ENCODE assay signal across 13 cellular contexts in genomic region chr20:51345601-51346101, GRCh38.
DNase-seq lines count a peak whose midpoint lies in the region; ATAC-seq, FAIRE-seq and TF ChIP-seq lines count a peak whose summit lies in the region.
"Had no signal": no experiment of that assay in that cellular context is flagged by ENCODE, and none has a peak within 500 bp of the region (broad histone marks: within the 10 kb centered on the region; RNA-seq: fewer than 3 reads in every experiment).

No MANE protein-coding gene starts in this region.

- DNase-seq in COLO829 (ENCODE audit: low spot score), result peak; percentile 66
- DNase-seq in NOMO-1 (lab: John Stamatoyannopoulos, UW; ENCODE audit: unreplicated experiment in 2 of 2), result peak; percentile 4 to 44
- peak; percentile 72 for DNase-seq in bronchial epithelial cell (ENCODE audit: low read depth)
- peak; percentile 42 for DNase-seq in myocyte (ENCODE audit: low read depth)
- no peak for DNase-seq in activated CD4-positive, alpha-beta memory T cell treated with anti-CD3 and anti-CD28 coated beads, Interleukin-2, amount 10 ng/mL, durations not matched to agents 7 days and 5 days
- DNase-seq in esophagus squamous epithelium (lab: John Stamatoyannopoulos, UW), result no peak
- no peak for DNase-seq in activated effector memory CD4-positive, alpha-beta T cell treated with anti-CD3 and anti-CD28 coated beads, Interleukin-2, amount 50 U/mL, for 16 hours
- DNase-seq: activated T-cell treated with anti-CD3 and anti-CD28 coated beads, Interleukin-2, amount 50 U/mL, for 72 hours; CD4-positive, CD25-positive, alpha-beta regulatory T cell; cortex of kidney; naive thymus-derived CD4-positive, alpha-beta T cell; stimulated activated naive CD4-positive, alpha-beta T cell had no signal

- no peaks in the 10 kb centered on the region for H3K9me3 ChIP-seq in esophagus squamous epithelium

- no peaks in the 10 kb centered on the region for H3K36me3 Mint-ChIP-seq in activated CD4-positive, alpha-beta memory T cell treated with anti-CD3 and anti-CD28 coated beads, Interleukin-2, amount 10 ng/mL, durations not matched to agents 7 days and 5 days (ENCODE audit: low read depth)

- WGBS in esophagus squamous epithelium, 2 donors, result 24 to 33% methylated on average over 4 to 7 of the region's 8 CpGs

- peaks cover 0 to 14% (median 6%) of the 10 kb centered on the region in 3 donors for H3K4me1 ChIP-seq in esophagus squamous epithelium

- CTCF ChIA-PET in activated CD4-positive, alpha-beta memory T cell treated with anti-CD3 and anti-CD28 coated beads, Interleukin-2, amount 10 ng/mL, durations not matched to agents 7 days and 5 days (lab: Charles Lee), result no interaction called here

- no peak for TF ChIP-seq POLR2A in esophagus squamous epithelium (IDR thresholded peaks at IDR 0.05)

- peaks cover 5% of the 10 kb centered on the region for H3K9me3 Mint-ChIP-seq in activated CD4-positive, alpha-beta memory T cell treated with anti-CD3 and anti-CD28 coated beads, Interleukin-2, amount 10 ng/mL, durations not matched to agents 7 days and 5 days

- H3K36me3 ChIP-seq in bronchial epithelial cell (ENCODE audit: control insufficient read depth, insufficient read depth, low read length) (no peaks in the 10 kb centered on the region), esophagus squamous epithelium (no peaks in the 10 kb centered on the region)

- H3K4me3 ChIP-seq in bronchial epithelial cell (ENCODE audit: low read depth, low read length), result no peak overlapping the region
- H3K4me3 ChIP-seq in esophagus squamous epithelium, result no peak overlapping the region

- no peak for ATAC-seq in GM18861 (IDR thresholded peaks at IDR 0.05; ENCODE audit: unreplicated experiment)
- ATAC-seq: activated T-cell treated with anti-CD3 and anti-CD28 coated beads, Interleukin-2, amount 50 U/mL, for 72 hours; naive thymus-derived CD4-positive, alpha-beta T cell had no signal

- FAIRE-seq in bronchial epithelial cell (lab: Jason Lieb, UNC), result no peak

- no peaks in the 10 kb centered on the region for H3K4me1 Mint-ChIP-seq in activated CD4-positive, alpha-beta memory T cell treated with anti-CD3 and anti-CD28 coated beads, Interleukin-2, amount 10 ng/mL, durations not matched to agents 7 days and 5 days
- H3K4me1 Mint-ChIP-seq: CD4-positive, CD25-positive, alpha-beta regulatory T cell; naive thymus-derived CD4-positive, alpha-beta T cell had no signal

- H3K4me3 Mint-ChIP-seq in activated CD4-positive, alpha-beta memory T cell treated with anti-CD3 and anti-CD28 coated beads, Interleukin-2, amount 10 ng/mL, durations not matched to agents 7 days and 5 days, result no peak overlapping the region
- H3K4me3 Mint-ChIP-seq: activated T-cell treated with anti-CD3 and anti-CD28 coated beads, Interleukin-2, amount 50 U/mL, for 72 hours; CD4-positive, CD25-positive, alpha-beta regulatory T cell; naive thymus-derived CD4-positive, alpha-beta T cell had no signal

- peaks cover 3% of the 10 kb centered on the region for H3K27me3 Mint-ChIP-seq in activated CD4-positive, alpha-beta memory T cell treated with anti-CD3 and anti-CD28 coated beads, Interleukin-2, amount 10 ng/mL, durations not matched to agents 7 days and 5 days

- H3K27ac Mint-ChIP-seq in activated CD4-positive, alpha-beta memory T cell treated with anti-CD3 and anti-CD28 coated beads, Interleukin-2, amount 10 ng/mL, durations not matched to agents 7 days and 5 days, result no peak overlapping the region
- H3K27ac Mint-ChIP-seq: activated T-cell treated with anti-CD3 and anti-CD28 coated beads, Interleukin-2, amount 50 U/mL, for 72 hours; CD4-positive, CD25-positive, alpha-beta regulatory T cell; naive thymus-derived CD4-positive, alpha-beta T cell had no signal

- H3K27me3 ChIP-seq in bronchial epithelial cell (ENCODE audit: control insufficient read depth, insufficient read depth, low read length) (no peaks in the 10 kb centered on the region), esophagus squamous epithelium (no peaks in the 10 kb centered on the region)

- TF ChIP-seq CTCF in bronchial epithelial cell (IDR thresholded peaks at IDR 0.05; ENCODE audit: insufficient read depth, low read length, severe bottlenecking) (no peak), esophagus squamous epithelium (IDR thresholded peaks at IDR 0.05) (no peak)

- peak overlapping the region in 1 of 4 donors; percentile 21 for H3K27ac ChIP-seq in esophagus squamous epithelium

- intact Hi-C loops in esophagus squamous epithelium (cut with DNase I), result no loop called here

- POLR2A ChIA-PET in activated CD4-positive, alpha-beta memory T cell treated with anti-CD3 and anti-CD28 coated beads, Interleukin-2, amount 10 ng/mL, durations not matched to agents 7 days and 5 days (lab: Charles Lee), result no interaction called here

Comparison
In these comparisons a context has a peak if more than half of its experiments do, and no peak if none do; other contexts are left out.
1. DNase-seq: peak in COLO829 (single experiment), NOMO-1 (2 of 2), bronchial epithelial cell (single experiment) and myocyte (single experiment); none in activated CD4-positive, alpha-beta memory T cell treated with anti-CD3 and anti-CD28 coated beads, Interleukin-2, amount 10 ng/mL, durations not matched to agents 7 days and 5 days (single experiment), esophagus squamous epithelium (single experiment) and activated effector memory CD4-positive, alpha-beta T cell treated with anti-CD3 and anti-CD28 coated beads, Interleukin-2, amount 50 U/mL, for 16 hours (single experiment).